23 cellular contexts compared by ENCODE assay signal in the genomic region with DNA sequence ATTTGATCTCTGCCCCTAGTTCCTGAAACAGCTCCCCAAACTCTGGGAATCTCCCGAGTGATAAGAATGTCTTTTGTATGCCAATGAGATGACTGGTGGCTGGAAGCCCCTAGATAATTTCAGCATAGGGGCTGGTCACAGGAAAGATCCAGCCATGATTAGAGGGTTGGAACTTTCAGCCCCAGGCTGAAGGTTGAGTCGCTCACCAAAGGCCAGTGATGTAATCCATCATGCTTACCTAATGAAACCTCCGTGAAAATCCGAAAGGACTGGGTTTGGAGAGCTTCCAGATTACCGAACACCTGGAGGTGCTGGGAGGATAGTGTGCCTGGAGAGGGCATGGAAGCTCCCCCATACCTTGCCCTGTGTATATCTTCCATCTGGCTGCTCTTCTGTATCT. TPM values are rescaled to one million over a fixed set of nuclear protein-coding genes. Genes with fewer than 3 reads are reported as not detected.
DNase-seq lines count a peak whose midpoint lies in the region; ATAC-seq and TF ChIP-seq lines count a peak whose summit lies in the region.
"Had no signal": no experiment of that assay in that cellular context is flagged by ENCODE, and none has a peak within 500 bp of the region (broad histone marks: within the 10 kb centered on the region; RNA-seq: fewer than 3 reads in every experiment).

No MANE protein-coding gene starts in this region.

- intact Hi-C loops in PC-3 (cut with micrococcal nuclease): no loop called here

- H4K20me1 ChIP-seq in PC-3 (ENCODE audit: low read length): no peaks in the 10 kb centered on the region

- DNase-seq in NCI-H2196 (lab: John Stamatoyannopoulos, UW; ENCODE audit: unreplicated experiment) (peak; percentile 5), NCI-H2196 treated with DMSO at 0.1 percent for 48 hours (lab: John Stamatoyannopoulos, UW; ENCODE audit: unreplicated experiment) (no peak), PC-3 (peak; percentile 51), islet precursor cell (peak; percentile 77), hypothalamus (lab: John Stamatoyannopoulos, UW) (no peak), erythroblast (lab: John Stamatoyannopoulos, UW) (no peak)
- no peak for DNase-seq in CD4-positive, CD25-positive, alpha-beta regulatory T cell
- DNase-seq: activated effector memory CD4-positive, alpha-beta T cell treated with Interleukin-2 at 50 U/mL for 16 hours; activated naive CD8-positive, alpha-beta T cell treated with anti-CD3 and anti-CD28 coated beads, Interleukin-2, amount 10 ng/mL, durations not matched to agents 7 days and 5 days; activated T-cell treated with anti-CD3 and anti-CD28 coated beads for 4 hours; H7; heart left ventricle; Kasumi-1; naive B cell; NCI-H1092; NCI-H2029 treated with DMSO at 0.1 percent for 48 hours; NCI-H510A; psoas muscle had no signal

- H3K79me2 ChIP-seq in PC-3 (ENCODE audit: low read length): no peaks in the 10 kb centered on the region

- no TSS peak for BruUV-seq in PC-3 (replicated peaks; lab: Mats Ljungman, UMichigan)

- no peak for TF ChIP-seq POLR2A in erythroblast (IDR thresholded peaks at IDR 0.05; ENCODE audit: low read length)

- H3K9me3 ChIP-seq in CD4-positive, CD25-positive, alpha-beta regulatory T cell (ENCODE audit: control insufficient read depth in 2 of 2, low read length in 2 of 2): peaks cover 3 to 6% of the 10 kb centered on the region in 2 experiments
- peaks cover 9% of the 10 kb centered on the region; the same call in 1 of the 2 replicates for H3K9me3 ChIP-seq in PC-3 (ENCODE audit: low read length)

- H3F3A ChIP-seq in PC-3 (ENCODE audit: low read length, unreplicated experiment): no peaks in the 10 kb centered on the region

- no peak overlapping the region for H3K4me3 ChIP-seq in CD4-positive, CD25-positive, alpha-beta regulatory T cell (ENCODE audit: low read depth, low read length)
- no peak overlapping the region for H3K4me3 ChIP-seq in PC-3 (ENCODE audit: low read length)
- H3K4me3 ChIP-seq: dorsolateral prefrontal cortex, heart left ventricle, psoas muscle had no signal

- H3K36me3 ChIP-seq in CD4-positive, CD25-positive, alpha-beta regulatory T cell (ENCODE audit: control insufficient read depth, insufficient read depth, low read length): no peaks in the 10 kb centered on the region
- no peaks in the 10 kb centered on the region for H3K36me3 ChIP-seq in PC-3 (ENCODE audit: low read depth, low read length)
- H3K36me3 ChIP-seq: heart left ventricle had no signal

- CTCF ChIA-PET in PC-3 (lab: Charles Lee): no interaction called here

- no peaks in the 10 kb centered on the region for H3K27me3 ChIP-seq in CD4-positive, CD25-positive, alpha-beta regulatory T cell (ENCODE audit: control insufficient read depth, insufficient read depth, low read length)
- peaks cover 54% of the 10 kb centered on the region for H3K27me3 ChIP-seq in PC-3 (ENCODE audit: low read length)
- H3K27me3 ChIP-seq: dorsolateral prefrontal cortex, heart left ventricle had no signal

- no peak overlapping the region for H3K27ac ChIP-seq in CD4-positive, CD25-positive, alpha-beta regulatory T cell (ENCODE audit: insufficient read depth, low read length, poor library complexity, severe bottlenecking)
- no peak overlapping the region for H3K27ac ChIP-seq in PC-3 (ENCODE audit: low read length)
- H3K27ac ChIP-seq: dorsolateral prefrontal cortex, heart left ventricle, psoas muscle, RWPE1 had no signal

- H2AFZ ChIP-seq in PC-3 (ENCODE audit: low read length): no peak overlapping the region

- peak overlapping the region in 2 of 3 donors; percentile 6 to 81 for H3K27ac Mint-ChIP-seq in CD4-positive, CD25-positive, alpha-beta regulatory T cell
- H3K27ac Mint-ChIP-seq: activated naive CD8-positive, alpha-beta T cell treated with anti-CD3 and anti-CD28 coated beads, Interleukin-2, amount 10 ng/mL, durations not matched to agents 7 days and 5 days had no signal

- H3K36me3 Mint-ChIP-seq in CD4-positive, CD25-positive, alpha-beta regulatory T cell: no peaks in the 10 kb centered on the region
- H3K36me3 Mint-ChIP-seq: activated naive CD8-positive, alpha-beta T cell treated with anti-CD3 and anti-CD28 coated beads, Interleukin-2, amount 10 ng/mL, durations not matched to agents 7 days and 5 days; naive B cell had no signal

- TF ChIP-seq CTCF in PC-3 (conservative IDR thresholded peaks at IDR 0.05; ENCODE audit: low read depth, low read length): no peak

- H3K9me2 ChIP-seq in PC-3 (replicated peaks; ENCODE audit: low read length): no peaks in the 10 kb centered on the region

- peaks cover 9% of the 10 kb centered on the region for H3K4me1 ChIP-seq in CD4-positive, CD25-positive, alpha-beta regulatory T cell (ENCODE audit: control insufficient read depth, insufficient read depth, low read length, poor library complexity, severe bottlenecking)
- H3K4me1 ChIP-seq in PC-3 (ENCODE audit: insufficient read depth, low read length): no peaks in the 10 kb centered on the region
- H3K4me1 ChIP-seq: psoas muscle had no signal

- H3K9me3 Mint-ChIP-seq in CD4-positive, CD25-positive, alpha-beta regulatory T cell: peaks cover 0 to 11% (median 3%) of the 10 kb centered on the region in 7 donors

- POLR2A ChIA-PET in PC-3 (lab: Charles Lee; ENCODE audit: unreplicated experiment): no interaction called here

- H3K9ac ChIP-seq in PC-3 (ENCODE audit: low read length): no peak overlapping the region

- H3K4me2 ChIP-seq in PC-3 (ENCODE audit: low read length): no peak overlapping the region

- ATAC-seq in CD4-positive, CD25-positive, alpha-beta regulatory T cell (ENCODE audit: low read depth in 2 of 2): no peak
- ATAC-seq in PC-3: no peak
- no peak for ATAC-seq in HG02885 (IDR thresholded peaks at IDR 0.05; ENCODE audit: poor library complexity, unreplicated experiment)
- ATAC-seq: heart left ventricle, HepG2, psoas muscle, SK-N-SH treated with all-trans-retinoic acid at 6 μM for 48 hours had no signal

- H3K27me3 Mint-ChIP-seq in CD4-positive, CD25-positive, alpha-beta regulatory T cell: peaks cover 14% of the 10 kb centered on the region

- H3K4me1 Mint-ChIP-seq in CD4-positive, CD25-positive, alpha-beta regulatory T cell: peaks cover 7 to 30% (median 25%) of the 10 kb centered on the region in 4 donors

- no peak overlapping the region for H3K4me3 Mint-ChIP-seq in CD4-positive, CD25-positive, alpha-beta regulatory T cell
- H3K4me3 Mint-ChIP-seq: activated naive CD8-positive, alpha-beta T cell treated with anti-CD3 and anti-CD28 coated beads, Interleukin-2, amount 10 ng/mL, durations not matched to agents 7 days and 5 days; naive B cell had no signal

RNA-seq across cellular contexts. Expression of a gene that starts 26.0 kb away (rescaled TPM):
- total RNA-seq in CD4-positive, CD25-positive, alpha-beta regulatory T cell: 71.4 TPM
- 1 to 10 TPM; 5.0 to 9.6 (median 5.9) TPM for polyA plus RNA-seq in CD4-positive, CD25-positive, alpha-beta regulatory T cell
- total RNA-seq in PC-3 (2014; rRNA removed): not detected in 2 replicates
- total RNA-seq: HepG2 had no signal

Comparison
In these comparisons a context has a peak if more than half of its experiments do, and no peak if none do; other contexts are left out.
1. DNase-seq: peak in NCI-H2196 (single experiment), PC-3 (single experiment) and islet precursor cell (single experiment); none in NCI-H2196 treated with DMSO at 0.1 percent for 48 hours (single experiment), CD4-positive, CD25-positive, alpha-beta regulatory T cell (0 of 3), hypothalamus (0 of 51) and erythroblast (0 of 2).
2. RNA of a gene that starts 26.0 kb away (total RNA-seq): 71.4 TPM in CD4-positive, CD25-positive, alpha-beta regulatory T cell (single experiment); not detected in PC-3; every median in the first group is over 10 times any median in the second.